In the genomic region with DNA sequence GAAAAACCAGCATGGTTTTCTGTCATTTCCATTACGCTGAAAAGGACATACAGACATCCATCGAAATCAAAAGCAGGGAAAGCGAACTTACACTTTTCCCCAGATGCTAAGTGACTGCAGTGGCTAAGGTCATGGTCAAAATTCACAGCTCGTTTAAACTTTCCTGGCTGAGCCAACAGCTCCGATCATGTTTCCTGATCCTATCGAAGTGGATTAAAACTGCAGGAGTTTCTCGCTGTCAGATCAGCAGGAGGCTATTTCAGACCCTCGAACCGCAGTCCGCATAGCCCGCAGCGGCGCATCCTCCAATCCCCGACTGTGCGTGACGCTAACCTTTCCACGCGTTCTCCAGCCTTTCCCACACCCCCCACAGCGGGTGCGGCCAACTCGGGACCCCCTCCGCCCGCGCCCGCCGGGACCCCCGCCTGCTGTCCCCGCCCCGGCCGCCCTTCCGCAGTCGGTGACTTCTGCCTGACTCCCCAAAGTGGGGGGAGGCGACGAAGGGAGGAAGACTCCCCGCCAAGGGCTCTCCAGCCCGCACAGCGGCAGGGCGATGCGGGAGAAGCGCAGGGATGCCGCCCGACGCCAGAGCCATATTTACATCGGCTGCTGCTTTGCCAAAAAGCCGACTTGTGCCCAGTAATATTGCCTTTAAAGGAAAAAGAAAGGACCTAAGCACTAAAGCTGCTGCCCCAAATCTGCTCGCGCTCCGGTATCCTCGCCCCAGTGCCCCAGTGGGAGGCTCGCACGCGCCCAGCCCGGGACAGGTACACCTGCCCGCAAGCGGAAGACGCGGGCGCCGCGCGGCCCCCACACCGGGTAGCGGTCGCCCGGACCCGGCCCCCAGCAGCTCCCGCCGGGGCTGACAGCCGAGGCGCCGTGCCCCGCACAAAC, we compare ENCODE assay signal across 8 cellular contexts. TPM values are rescaled to one million over a fixed set of nuclear protein-coding genes. Genes with fewer than 3 reads are reported as not detected.
A peak's percentile ranks its signal among the peaks of the same experiment; 100 is the strongest.
DNase-seq lines count a peak whose midpoint lies in the region; ATAC-seq and TF ChIP-seq lines count a peak whose summit lies in the region.

No MANE protein-coding gene starts in this region.

- peak overlapping the region; percentile 88 for H3K9ac ChIP-seq in OCI-LY1 (ENCODE audit: low read length)
- peak overlapping the region; percentile 11 for H3K9ac ChIP-seq in trophoblast cell (ENCODE audit: low read length)

- no peaks in the 10 kb centered on the region for H3F3A ChIP-seq in OCI-LY1 (ENCODE audit: insufficient read depth, low read length)

- H2AK5ac ChIP-seq in trophoblast cell (ENCODE audit: low read length) = no peak overlapping the region

- no peak for ATAC-seq in HG03196 (IDR thresholded peaks at IDR 0.05; ENCODE audit: unreplicated experiment)

- no CpG with 5 or more reads among the region's 72 CpGs for WGBS in trophoblast cell (ENCODE audit: extremely low coverage, insufficient coverage, insufficient read length)

- H2BK5ac ChIP-seq in trophoblast cell (ENCODE audit: low read depth, low read length, poor library complexity) = peak overlapping the region; percentile 11

- peaks cover 7% of the 10 kb centered on the region for H3K9me3 Mint-ChIP-seq in glutamatergic neuron (ENCODE audit: unreplicated experiment)

- H3K4me2 ChIP-seq in OCI-LY1 (ENCODE audit: low read length) = peak overlapping the region; percentile 87
- H3K4me2 ChIP-seq in trophoblast cell (ENCODE audit: low read length) = peak overlapping the region; percentile 88

- peak overlapping the region; percentile 56 for H4K91ac ChIP-seq in trophoblast cell (ENCODE audit: low read depth, low read length)

- 0 out of 2 replicates have a peak, but pooled peaks cover 6% of the 10 kb centered on the region for H4K20me1 ChIP-seq in OCI-LY1 (ENCODE audit: insufficient read depth, low read length)

- H3K4ac ChIP-seq in trophoblast cell (ENCODE audit: low read depth, low read length) = peak overlapping the region; percentile 7

- peaks cover 10% of the 10 kb centered on the region for H3K79me1 ChIP-seq in trophoblast cell (ENCODE audit: low read length)

- H3K27ac Mint-ChIP-seq in glutamatergic neuron (ENCODE audit: unreplicated experiment) = no peak overlapping the region

- H2AFZ ChIP-seq in OCI-LY1 (ENCODE audit: low read length) (no peak overlapping the region), trophoblast cell (ENCODE audit: insufficient read depth, low read length, poor library complexity) (no peak overlapping the region)

- H3K36me3 ChIP-seq in OCI-LY1 (ENCODE audit: insufficient read depth, low read length) = no peaks in the 10 kb centered on the region; the same call in 1 of the 2 replicates
- no peaks in the 10 kb centered on the region for H3K36me3 ChIP-seq in trophoblast cell (ENCODE audit: control insufficient read depth in 1 of 2, insufficient read depth in 2 of 2, low read length in 2 of 2)

- H3K4me1 Mint-ChIP-seq in glutamatergic neuron (ENCODE audit: low read depth, unreplicated experiment) = no peaks in the 10 kb centered on the region

- H3K18ac ChIP-seq in trophoblast cell (ENCODE audit: low read length) = peak overlapping the region; percentile 57

- H3K79me2 ChIP-seq in OCI-LY1 (ENCODE audit: insufficient read depth, low read length) = no peaks in the 10 kb centered on the region
- peaks cover 28% of the 10 kb centered on the region for H3K79me2 ChIP-seq in trophoblast cell (ENCODE audit: control insufficient read depth, insufficient read depth, low read length, poor library complexity)

- DNase-seq in ELF-1 (ENCODE audit: low read depth, low spot score) (peak; percentile 30), HCEC 1CT (peak; percentile 25), glutamatergic neuron (peak; percentile 31), trophoblast cell (peak; percentile 19 to 50), GDM1 (lab: John Stamatoyannopoulos, UW) (no peak)
- peak; percentile 20 for DNase-seq in activated gamma-delta T cell treated with anti-CD3 and anti-CD28 coated beads, Interleukin-2, amount 50 U/mL, for 16 hours (ENCODE audit: low read depth)

- no peak overlapping the region for H3K27ac ChIP-seq in OCI-LY1 (ENCODE audit: low read depth, low read length, poor library complexity, severe bottlenecking)
- H3K27ac ChIP-seq in trophoblast cell (ENCODE audit: low read depth, low read length) = no peak overlapping the region

- H2BK120ac ChIP-seq in trophoblast cell (ENCODE audit: insufficient read depth, low read length, poor library complexity) = peak overlapping the region; percentile 20

- peak overlapping the region; percentile 34 for H4K8ac ChIP-seq in trophoblast cell (ENCODE audit: low read depth, low read length)

- no peaks in the 10 kb centered on the region for H3K36me3 Mint-ChIP-seq in glutamatergic neuron (ENCODE audit: unreplicated experiment)

- H3K27me3 Mint-ChIP-seq in glutamatergic neuron (ENCODE audit: unreplicated experiment) = peaks cover 9% of the 10 kb centered on the region

- H3K4me3 Mint-ChIP-seq in glutamatergic neuron (ENCODE audit: unreplicated experiment) = peak overlapping the region; percentile 84

- H3K9me3 ChIP-seq in OCI-LY1 (ENCODE audit: low read length) (no peaks in the 10 kb centered on the region), trophoblast cell (ENCODE audit: insufficient read depth, low read depth, low read length) (no peaks in the 10 kb centered on the region)

- peak overlapping the region; percentile 49 for H3K14ac ChIP-seq in trophoblast cell (ENCODE audit: low read length)

- no peak overlapping the region for H3K23ac ChIP-seq in trophoblast cell (ENCODE audit: low read length)

- H4K12ac ChIP-seq in trophoblast cell (ENCODE audit: low read depth, low read length) = no peak overlapping the region

- H3K9me2 ChIP-seq in OCI-LY1 (ENCODE audit: low read depth, low read length) = no peaks in the 10 kb centered on the region

- H3K4me1 ChIP-seq in OCI-LY1 (ENCODE audit: insufficient read depth, low read length, severe bottlenecking) (peaks cover 29% of the 10 kb centered on the region), trophoblast cell (ENCODE audit: control insufficient read depth in 1 of 2, insufficient read depth in 2 of 2, low read length in 2 of 2) (peaks cover 3 to 5% of the 10 kb centered on the region in 2 experiments)

- no peak overlapping the region for H2BK12ac ChIP-seq in trophoblast cell (ENCODE audit: low read length)

- H3K27me3 ChIP-seq in OCI-LY1 (ENCODE audit: insufficient read depth, low read length) (no peaks in the 10 kb centered on the region; the same call in 1 of the 2 replicates), trophoblast cell (ENCODE audit: insufficient read depth, low read length) (no peaks in the 10 kb centered on the region)

- H3K4me3 ChIP-seq in OCI-LY1 (ENCODE audit: low read depth, low read length, poor library complexity, severe bottlenecking) = peak overlapping the region; percentile 94
- H3K4me3 ChIP-seq in trophoblast cell (ENCODE audit: low read depth, low read length) = peak overlapping the region; percentile 85

- TF ChIP-seq CTCF in OCI-LY1 (IDR thresholded peaks at IDR 0.05; ENCODE audit: low read length) (no peak), glutamatergic neuron (IDR thresholded peaks at IDR 0.05; ENCODE audit: partially characterized antibody, unreplicated experiment) (no peak)

RNA-seq across cellular contexts. Expression of gene PIP4K2A, which starts 1.2 kb away (rescaled TPM):
- 20.7 TPM for total RNA-seq in glutamatergic neuron (ENCODE audit: unreplicated experiment)
- polyA plus RNA-seq in trophoblast cell (2013) = 94.7 and 97.3 TPM in 2 replicates
